In the genomic region with DNA sequence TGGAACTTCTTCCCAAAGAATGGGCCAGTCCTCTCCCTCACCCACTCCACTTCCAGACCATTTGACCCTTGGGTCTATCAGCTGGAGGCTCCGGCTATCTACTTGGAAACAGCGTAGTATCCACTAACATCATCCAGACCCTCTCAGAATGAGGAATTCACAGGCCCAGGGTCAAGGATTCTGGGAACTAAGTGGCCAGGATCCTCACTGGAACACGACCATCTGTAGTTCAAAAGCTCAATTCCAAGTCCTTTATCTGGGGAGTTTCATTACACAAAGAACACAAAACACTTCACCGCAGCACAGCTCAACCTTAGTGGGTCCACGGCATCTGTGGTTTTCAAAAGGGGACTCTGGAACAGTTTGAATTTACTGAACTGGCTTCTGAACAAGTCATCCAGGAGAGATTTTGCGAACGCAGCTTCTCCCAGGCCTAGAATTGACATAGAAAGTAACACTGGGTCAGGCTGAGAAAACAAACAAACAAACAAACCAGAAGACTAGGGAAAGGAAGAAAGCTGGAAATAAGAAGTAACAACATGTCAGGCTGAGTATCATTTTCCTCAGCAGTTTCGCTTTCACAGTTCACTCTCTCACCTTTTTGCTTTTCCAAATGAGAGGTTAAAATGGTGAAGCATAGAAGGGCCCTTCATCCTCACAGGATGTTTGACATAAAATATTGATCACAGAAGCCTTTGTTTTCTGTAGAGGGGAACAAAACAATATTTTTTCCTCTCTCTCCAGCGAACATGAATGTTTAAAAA, we compare ENCODE assay signal across 26 cellular contexts. TPM values are rescaled to one million over a fixed set of nuclear protein-coding genes. Genes with fewer than 3 reads are reported as not detected.
DNase-seq lines count a peak whose midpoint lies in the region; ATAC-seq, FAIRE-seq and TF ChIP-seq lines count a peak whose summit lies in the region.
"Had no signal": no experiment of that assay in that cellular context is flagged by ENCODE, and none has a peak within 500 bp of the region (broad histone marks: within the 10 kb centered on the region; RNA-seq: fewer than 3 reads in every experiment).

No MANE protein-coding gene starts in this region.

- RAD21 ChIA-PET in GM12878 (lab: Charles Lee; ENCODE audit: unreplicated experiment) = interaction anchor here (0.7 kb wide), 1 partner anchor 45 kb away, joined by 3 read pairs; no protein-coding TSS in a partner anchor

- H3K36me3 Mint-ChIP-seq in endodermal cell (ENCODE audit: low read depth) = no peaks in the 10 kb centered on the region

- no peak for TF ChIP-seq POLR2A in GM12892 (IDR thresholded peaks at IDR 0.05; ENCODE audit: low read depth, low read length)
- no peak for TF ChIP-seq POLR2A in GM12878 (IDR thresholded peaks at IDR 0.05; ENCODE audit: low read depth, low read length)
- no peak for TF ChIP-seq POLR2A in lower leg skin (IDR thresholded peaks at IDR 0.05)

- no TSS peak for BruUV-seq in GM12878 (replicated peaks; lab: Mats Ljungman, UMichigan)

- peak overlapping the region; percentile 98 for H3K27ac ChIP-seq in Karpas-422 (ENCODE audit: low read length)
- peak overlapping the region; percentile 50 for H3K27ac ChIP-seq in GM12878 (ENCODE audit: control insufficient read depth, insufficient read depth)
- no peak overlapping the region for H3K27ac ChIP-seq in trophoblast cell (ENCODE audit: low read depth, low read length)
- H3K27ac ChIP-seq in endodermal cell (ENCODE audit: low read depth, low read length) = no peak overlapping the region
- H3K27ac ChIP-seq: body of pancreas, coronary artery, PC-9, sigmoid colon, SJSA1, transverse colon, WERI-Rb-1 had no signal

- CTCF ChIA-PET in GM12878 (lab: Yijun Ruan, JAX) = interaction anchor here (1.1 to 1.8 kb wide), 3 partner anchors 19 to 61 kb away, joined by 3 to 4 read pairs (median 4); no protein-coding TSS in a partner anchor

- H3K23ac ChIP-seq in trophoblast cell (ENCODE audit: low read length) = no peak overlapping the region

- H3K79me1 ChIP-seq in trophoblast cell (ENCODE audit: low read length) = no peaks in the 10 kb centered on the region

- H3K4me2 ChIP-seq in Karpas-422 (ENCODE audit: low read depth, low read length, poor library complexity, severe bottlenecking) = peak overlapping the region; percentile 80
- H3K4me2 ChIP-seq in GM12878 (ENCODE audit: control insufficient read depth, insufficient read depth) = peak overlapping the region; percentile 68
- H3K4me2 ChIP-seq in trophoblast cell (ENCODE audit: low read length) = no peak overlapping the region
- H3K4me2 ChIP-seq: PC-9 had no signal

- H3K4me1 Mint-ChIP-seq in endodermal cell = peaks cover 8% of the 10 kb centered on the region

- TF ChIP-seq CTCF in GM12878 (IDR thresholded peaks at IDR 0.05 in 2 of 3, conservative IDR thresholded peaks at IDR 0.05 in 1 of 3; ENCODE audit: control insufficient read depth in 2 of 3, extremely low read depth in 1 of 3, insufficient read depth in 1 of 3, low read depth in 3 of 3, low read length in 3 of 3) (no peak), endodermal cell (conservative IDR thresholded peaks at IDR 0.05) (no peak), lower leg skin (IDR thresholded peaks at IDR 0.05) (no peak)

- no peak overlapping the region for H2BK12ac ChIP-seq in trophoblast cell (ENCODE audit: low read length)

- no peak overlapping the region for H4K91ac ChIP-seq in trophoblast cell (ENCODE audit: low read depth, low read length)

- DNase-seq in GM12892 (ENCODE audit: insufficient read length) = no peak
- DNase-seq in Karpas-422 = no peak
- no peak for DNase-seq in GM12878 (ENCODE audit: low read depth, low spot score)
- no peak for DNase-seq in trophoblast cell
- no peak for DNase-seq in NCI-H446 (lab: John Stamatoyannopoulos, UW)
- DNase-seq in activated naive CD4-positive, alpha-beta T cell (lab: John Stamatoyannopoulos, UW) = no peak
- no peak for DNase-seq in endodermal cell
- no peak for DNase-seq in lower leg skin (ENCODE audit: low spot score in 2 of 2)
- DNase-seq: activated CD8-positive, alpha-beta T cell treated with anti-CD3 and anti-CD28 coated beads for 36 hours; activated naive CD4-positive, alpha-beta T cell treated with anti-CD3 and anti-CD28 coated beads, Interleukin-2, amount 50 U/mL, for 16 hours; activated T-cell treated with anti-CD3 and anti-CD28 coated beads, Interleukin-2, amount 50 U/mL, for 24 hours; BE2C; body of pancreas; NCI-H526 treated with DMSO at 0.1 percent for 48 hours; PC-9; stimulated activated CD4-positive, alpha-beta T cell treated with anti-CD3 and anti-CD28 coated beads, Interleukin-1b, Interleukin-23, amount 100 ng/mL, for 48 hours; T-helper 2 cell; transverse colon; WERI-Rb-1 had no signal

- H2BK120ac ChIP-seq in trophoblast cell (ENCODE audit: insufficient read depth, low read length, poor library complexity) = no peak overlapping the region

- H4K20me1 ChIP-seq in Karpas-422 (ENCODE audit: insufficient read depth, low read depth, low read length) = no peaks in the 10 kb centered on the region
- H4K20me1 ChIP-seq in GM12878 (ENCODE audit: control insufficient read depth, insufficient read depth) = no peaks in the 10 kb centered on the region

- peak overlapping the region; percentile 80 for H2AFZ ChIP-seq in Karpas-422 (ENCODE audit: low read length)
- peak overlapping the region; percentile 61 for H2AFZ ChIP-seq in GM12878 (ENCODE audit: control insufficient read depth, low read depth, low read length)
- H2AFZ ChIP-seq in trophoblast cell (ENCODE audit: insufficient read depth, low read length, poor library complexity) = no peak overlapping the region
- H2AFZ ChIP-seq: PC-9 had no signal

- FAIRE-seq in GM12892 (lab: Jason Lieb, UNC) (peak; percentile 87), GM12878 (lab: Jason Lieb, UNC) (no peak)
- FAIRE-seq: endometrium had no signal

- POLR2A ChIA-PET in GM12878 (lab: Charles Lee) = no interaction called here

- no peak for TF ChIP-seq EP300 in GM12878 (IDR thresholded peaks at IDR 0.05; ENCODE audit: borderline replicate concordance in 1 of 2, control insufficient read depth in 1 of 2, low read depth in 2 of 2, low read length in 2 of 2)

- H3K18ac ChIP-seq in trophoblast cell (ENCODE audit: low read length) = no peak overlapping the region

- H3K79me2 ChIP-seq in Karpas-422 (ENCODE audit: low read length) = no peaks in the 10 kb centered on the region
- H3K79me2 ChIP-seq in GM12878 (ENCODE audit: control insufficient read depth, insufficient read depth, low read length) = no peaks in the 10 kb centered on the region
- no peaks in the 10 kb centered on the region for H3K79me2 ChIP-seq in trophoblast cell (ENCODE audit: control insufficient read depth, insufficient read depth, low read length, poor library complexity)

- SMC1A ChIA-PET in GM12878 (lab: Charles Lee; ENCODE audit: uncharacterized antibody, unreplicated experiment) = interaction anchor here (0.9 to 2.3 kb wide), 4 partner anchors 38 to 163 kb away, joined by 3 to 9 read pairs (median 4); no protein-coding TSS in a partner anchor

- H3K4me1 ChIP-seq in Karpas-422 (ENCODE audit: low read length) (peaks cover 79% of the 10 kb centered on the region), GM12878 (ENCODE audit: control insufficient read depth, insufficient read depth, low read length) (peaks cover 39% of the 10 kb centered on the region), trophoblast cell (ENCODE audit: control insufficient read depth in 1 of 2, insufficient read depth in 2 of 2, low read length in 2 of 2) (no peaks in the 10 kb centered on the region), endodermal cell (ENCODE audit: control insufficient read depth, insufficient read depth, low read length) (no peaks in the 10 kb centered on the region)
- H3K4me1 ChIP-seq: BE2C, sigmoid colon, SJSA1, transverse colon had no signal

- H3K9me3 Mint-ChIP-seq in endodermal cell = no peaks in the 10 kb centered on the region
- H3K9me3 Mint-ChIP-seq: activated T-cell treated with anti-CD3 and anti-CD28 coated beads, Interleukin-2, amount 50 U/mL, for 24 hours had no signal

- peak overlapping the region; percentile 7 for H4K8ac ChIP-seq in trophoblast cell (ENCODE audit: low read depth, low read length)

- WGBS in GM12878 (ENCODE audit: insufficient coverage, insufficient replicate concordance, low lambda C conversion rate, missing lambda C conversion rate) = 36% methylated on average over 9 of the region's 9 CpGs
- no CpG with 5 or more reads among the region's 9 CpGs for WGBS in trophoblast cell (ENCODE audit: extremely low coverage, insufficient coverage, insufficient read length)
- WGBS in endodermal cell (ENCODE audit: insufficient coverage in 1 of 2, insufficient read length in 1 of 2), 2 experiments = 89 to 91% methylated on average over 8 to 9 of the region's 9 CpGs
- 88 to 89% methylated on average over 9 of the region's 9 CpGs for WGBS in lower leg skin, 2 donors

- H3K9me3 ChIP-seq in Karpas-422 (ENCODE audit: low read length) = peaks cover 4% of the 10 kb centered on the region; the same call in 1 of the 2 replicates
- H3K9me3 ChIP-seq in GM12878 (replicated peaks; ENCODE audit: control insufficient read depth, insufficient read depth, low read length) = peaks cover 7% of the 10 kb centered on the region; the same call in 2 of the 3 replicates
- no peaks in the 10 kb centered on the region for H3K9me3 ChIP-seq in trophoblast cell (ENCODE audit: insufficient read depth, low read depth, low read length)
- no peaks in the 10 kb centered on the region for H3K9me3 ChIP-seq in endodermal cell (ENCODE audit: control insufficient read depth, low read length)
- H3K9me3 ChIP-seq: BE2C, body of pancreas, ovary, sigmoid colon, SJSA1, transverse colon had no signal

- H3K4me3 ChIP-seq in Karpas-422 (ENCODE audit: low read length) (peak overlapping the region; percentile 48), GM12878 (peak overlapping the region; percentile 49; the same call in 1 of the 2 replicates), trophoblast cell (ENCODE audit: low read depth, low read length) (no peak overlapping the region), endodermal cell (ENCODE audit: low read length) (no peak overlapping the region), lower leg skin (ENCODE audit: low read depth, poor library complexity, severe bottlenecking) (no peak overlapping the region)
- H3K4me3 ChIP-seq: body of pancreas, coronary artery, lung, ovary, PC-9, sigmoid colon, SJSA1, transverse colon had no signal

- H2AK5ac ChIP-seq in trophoblast cell (ENCODE audit: low read length) = no peak overlapping the region

- H4K12ac ChIP-seq in trophoblast cell (ENCODE audit: low read depth, low read length) = no peak overlapping the region

- H3K36me3 ChIP-seq in Karpas-422 (ENCODE audit: insufficient read depth, low read length) (peaks cover 11% of the 10 kb centered on the region; the same call in 1 of the 2 replicates), GM12878 (ENCODE audit: control insufficient read depth in 2 of 2, insufficient read depth in 2 of 2, low read length in 1 of 2) (no peaks in the 10 kb centered on the region), trophoblast cell (ENCODE audit: control insufficient read depth in 1 of 2, insufficient read depth in 2 of 2, low read length in 2 of 2) (no peaks in the 10 kb centered on the region), endodermal cell (ENCODE audit: control insufficient read depth, insufficient read depth, low read length) (no peaks in the 10 kb centered on the region)
- H3K36me3 ChIP-seq: BE2C, ovary, sigmoid colon, SJSA1, transverse colon, WERI-Rb-1 had no signal

- H3K27me3 ChIP-seq in Karpas-422 (ENCODE audit: low read length) = no peaks in the 10 kb centered on the region; the same call in 1 of the 2 replicates
- no peaks in the 10 kb centered on the region for H3K27me3 ChIP-seq in GM12878 (replicated peaks in 1 of 2; ENCODE audit: control insufficient read depth in 2 of 2, insufficient read depth in 2 of 2, low read length in 1 of 2)
- no peaks in the 10 kb centered on the region for H3K27me3 ChIP-seq in trophoblast cell (ENCODE audit: insufficient read depth, low read length)
- H3K27me3 ChIP-seq in endodermal cell (ENCODE audit: control insufficient read depth, insufficient read depth, low read length, poor library complexity, severe bottlenecking) = no peaks in the 10 kb centered on the region
- H3K27me3 ChIP-seq: body of pancreas, ovary, sigmoid colon, SJSA1, transverse colon had no signal

- H3K9ac ChIP-seq in Karpas-422 (ENCODE audit: low read length) (peak overlapping the region; percentile 66), GM12878 (ENCODE audit: control insufficient read depth, insufficient read depth, low read length) (no peak overlapping the region; the same call in 1 of the 2 replicates), trophoblast cell (ENCODE audit: low read length) (no peak overlapping the region), endodermal cell (ENCODE audit: extremely low read depth, low read length, poor library complexity, severe bottlenecking) (no peak overlapping the region)

- H2BK5ac ChIP-seq in trophoblast cell (ENCODE audit: low read depth, low read length, poor library complexity) = no peak overlapping the region

- no peaks in the 10 kb centered on the region for H3K9me2 ChIP-seq in Karpas-422 (replicated peaks; ENCODE audit: insufficient read depth, low read length)

- peaks cover 6% of the 10 kb centered on the region for H3K27me3 Mint-ChIP-seq in endodermal cell (ENCODE audit: insufficient read depth)
- H3K27me3 Mint-ChIP-seq: stimulated activated naive CD8-positive, alpha-beta T cell treated with anti-CD3 and anti-CD28 coated beads, Interleukin-15, Interleukin-2, amounts not matched to agents 100 ng/mL and 50 ng/mL, for 24 hours had no signal

- TF ChIP-seq RAD21 in GM12878 (IDR thresholded peaks at IDR 0.05; ENCODE audit: insufficient read depth, low read depth, low read length) = no peak

- H3K4ac ChIP-seq in trophoblast cell (ENCODE audit: low read depth, low read length) = no peak overlapping the region

- in situ Hi-C loops in GM12878 (cut with MboI) = no loop called here

- no peak overlapping the region for H3K14ac ChIP-seq in trophoblast cell (ENCODE audit: low read length)

- no peak overlapping the region for H3K27ac Mint-ChIP-seq in endodermal cell
- H3K27ac Mint-ChIP-seq: activated CD8-positive, alpha-beta T cell treated with anti-CD3 and anti-CD28 coated beads for 36 hours; activated T-cell treated with anti-CD3 and anti-CD28 coated beads, Interleukin-2, amount 50 U/mL, for 24 hours; stimulated activated naive CD8-positive, alpha-beta T cell treated with anti-CD3 and anti-CD28 coated beads, Interleukin-15, Interleukin-2, amounts not matched to agents 100 ng/mL and 50 ng/mL, for 24 hours had no signal

- intact Hi-C loops in GM12878 (cut with micrococcal nuclease; ENCODE audit: unreplicated experiment) (no loop called here), lower leg skin (cut with DNase I; ENCODE audit: low total_unique reads) (no loop called here)

- ATAC-seq in GM12878 = peak; percentile 41; the same call in 2 of the 3 replicates
- ATAC-seq: activated CD8-positive, alpha-beta T cell treated with anti-CD3 and anti-CD28 coated beads for 36 hours; body of pancreas had no signal

- no peak overlapping the region for H3K4me3 Mint-ChIP-seq in endodermal cell
- H3K4me3 Mint-ChIP-seq: activated CD8-positive, alpha-beta T cell treated with anti-CD3 and anti-CD28 coated beads for 36 hours; activated T-cell treated with anti-CD3 and anti-CD28 coated beads, Interleukin-2, amount 50 U/mL, for 24 hours; stimulated activated naive CD8-positive, alpha-beta T cell treated with anti-CD3 and anti-CD28 coated beads, Interleukin-15, Interleukin-2, amounts not matched to agents 100 ng/mL and 50 ng/mL, for 24 hours had no signal

RNA-seq across cellular contexts. Expression of a gene that starts 57.6 kb away (rescaled TPM):
- polyA plus RNA-seq in GM12892 (2012; ENCODE audit: missing spikeins) = 10.6 TPM
- total RNA-seq in Karpas-422 (2014; rRNA removed; shearing (Covaris generic); ENCODE audit: low replicate concordance) = 54.3 and 63.9 TPM in 2 replicates
- total RNA-seq in GM12878 (2013; cell fraction: nucleolus; rRNA removed) = 37.0 and 39.1 TPM in 2 replicates
- 25.8 and 32.1 TPM in 2 replicates for total RNA-seq in GM12878 (2014; rRNA removed)
- 21.7 and 22.2 TPM in 2 replicates for total RNA-seq in GM12878 (2014; rRNA removed; fragmentation: Illumina TruSeq; extraction: Trizol)
- 25.0 and 27.7 TPM in 2 replicates for total RNA-seq in GM12878 (2021)
- polyA plus RNA-seq in GM12878 (2011; ENCODE audit: low read depth) = 10.1 TPM
- polyA plus RNA-seq in GM12878 (2011; rRNA removed) = 12.1 and 13.3 TPM in 2 replicates
- 8.0 and 9.9 TPM in 2 replicates for polyA plus RNA-seq in GM12878 (2011; cell fraction: cytosol; rRNA removed)
- 9.6 and 12.0 TPM in 2 replicates for polyA plus RNA-seq in GM12878 (2011; cell fraction: nucleus; rRNA removed)
- polyA plus RNA-seq in GM12878 (2012) = 14.8 and 19.1 TPM in 2 replicates
- 22.5 and 24.0 TPM in 2 replicates for polyA plus RNA-seq in GM12878 (2014; fragmentation: Illumina TruSeq; extraction: Trizol)
- 1 to 10 TPM; 4.0 to 6.5 TPM for polyA plus RNA-seq in GM12878 (2014; fragmentation: Nextera tagmentation; extraction: Ambion mirVana)
- 19.2 and 21.5 TPM in 2 replicates for polyA plus RNA-seq in GM12878 (2014; rRNA removed)
- polyA plus RNA-seq in GM12878 (2016; fragmentation: Nextera tagmentation; extraction: Ambion mirVana) = 10 to 100 TPM; 12.5 to 14.9 TPM
- polyA minus RNA-seq in GM12878 (2011; rRNA and poly(A)+ RNA removed) = 12.3 and 14.9 TPM in 2 replicates
- 4.0 and 5.9 TPM in 2 replicates for polyA minus RNA-seq in GM12878 (2011; cell fraction: cytosol; rRNA and poly(A)+ RNA removed)
- polyA minus RNA-seq in GM12878 (2011; cell fraction: nucleus; rRNA and poly(A)+ RNA removed) = 11.1 and 21.9 TPM in 2 replicates
- polyA plus RNA-seq in trophoblast cell (2013) = 16.4 and 17.4 TPM in 2 replicates
- total RNA-seq in endodermal cell = 10 to 100 TPM; 20.6 to 22.9 TPM
- 34.3 TPM for polyA plus RNA-seq in endodermal cell (2013, experiment 1 of 2)
- 32.4 TPM for polyA plus RNA-seq in endodermal cell (2013, experiment 2 of 2)
- total RNA-seq in lower leg skin = 10 to 100 TPM; 19.6 to 29.4 (median 25.2) TPM

Comparison
In these comparisons a context has a peak if more than half of its experiments do, and no peak if none do; other contexts are left out.
1. H3K27ac ChIP-seq: peak in Karpas-422 (single experiment) and GM12878 (single experiment); none in trophoblast cell (single experiment) and endodermal cell (single experiment).
2. H3K4me3 ChIP-seq: peak in Karpas-422 (single experiment) and GM12878 (single experiment); none in trophoblast cell (single experiment), endodermal cell (single experiment) and lower leg skin (single experiment).